Comparison of ENCODE assay signal across 1 cellular context in genomic region chr12:69359531-69360347, GRCh38.
TF ChIP-seq lines count a peak whose summit lies in the region.

Gene YEATS4, plus strand, starts transcription at chr12:69359743. Its CDS starts 230 bp downstream, at chr12:69359973.

TF ChIP-seq in K562, 482 proteins besides CTCF, POLR2A, EP300 and RAD21 (continued from another document and continues in another):
- TF ChIP-seq ZBTB12 (CRISPR knock-in tag; IDR thresholded peaks at IDR 0.05), result no peak
- peak; percentile 89 for TF ChIP-seq RBBP5 (IDR thresholded peaks at IDR 0.05; ENCODE audit: borderline replicate concordance, insufficient read depth, low read length, poor library complexity, severe bottlenecking)
- TF ChIP-seq ZBTB49 (CRISPR knock-in tag; IDR thresholded peaks at IDR 0.05; ENCODE audit: borderline replicate concordance), result 0 out of 2 replicates have a peak, but pooled peaks have one; percentile 75
- TF ChIP-seq NFIC (IDR thresholded peaks at IDR 0.05), result peak; percentile 7; the same call in 1 of the 2 replicates
- TF ChIP-seq HOMEZ (CRISPR knock-in tag; IDR thresholded peaks at IDR 0.05), result no peak
- peak; percentile 42; the same call in 1 of the 2 replicates for TF ChIP-seq RNF2 (IDR thresholded peaks at IDR 0.05)
- TF ChIP-seq ZNF644 (tag; IDR thresholded peaks at IDR 0.05; ENCODE audit: low read depth), result 0 out of 2 replicates have a peak, but pooled peaks have one; percentile 25
- TF ChIP-seq ELF2 (CRISPR knock-in tag; IDR thresholded peaks at IDR 0.05), result no peak
- peak; percentile 75 for TF ChIP-seq TAF9B (IDR thresholded peaks at IDR 0.05; ENCODE audit: partially characterized antibody)
- no peak for TF ChIP-seq DNMT1 (IDR thresholded peaks at IDR 0.05)
- no peak for TF ChIP-seq NCOR1 (IDR thresholded peaks at IDR 0.05)
- no peak for TF ChIP-seq NCOA2 (IDR thresholded peaks at IDR 0.05; ENCODE audit: partially characterized antibody in 2 of 2)
- TF ChIP-seq IRF1 (CRISPR knock-in tag; IDR thresholded peaks at IDR 0.05; ENCODE audit: borderline replicate concordance), result no peak
- TF ChIP-seq ZBTB11 (CRISPR knock-in tag; IDR thresholded peaks at IDR 0.05), result no peak
- 0 out of 2 replicates have a peak, but pooled peaks have one; percentile 57 for TF ChIP-seq ZBTB1 (CRISPR knock-in tag; IDR thresholded peaks at IDR 0.05; ENCODE audit: borderline replicate concordance, low read depth)
- TF ChIP-seq ZNF311 (CRISPR knock-in tag; IDR thresholded peaks at IDR 0.05), result no peak
- no peak; the same call in 1 of the 2 replicates for TF ChIP-seq BRD4 (IDR thresholded peaks at IDR 0.05)
- peak; percentile 67 for TF ChIP-seq MYC (IDR thresholded peaks at IDR 0.05; ENCODE audit: low read depth, low read length)
- peak; percentile 87 for TF ChIP-seq MYC (CRISPR knock-in tag; IDR thresholded peaks at IDR 0.05; ENCODE audit: borderline replicate concordance, low read depth)
- peak; percentile 96 for TF ChIP-seq E2F3 (CRISPR knock-in tag; IDR thresholded peaks at IDR 0.05)
- TF ChIP-seq POLR2AphosphoS2 (IDR thresholded peaks at IDR 0.05; ENCODE audit: low read length), result no peak
- TF ChIP-seq CXXC5 (CRISPR knock-in tag; IDR thresholded peaks at IDR 0.05), result peak; percentile 82
- no peak for TF ChIP-seq CTCFL (IDR thresholded peaks at IDR 0.05; ENCODE audit: borderline replicate concordance, insufficient read depth, low read depth, low read length, poor library complexity, severe bottlenecking)
- TF ChIP-seq FOS (IDR thresholded peaks at IDR 0.05; ENCODE audit: extremely low read depth, insufficient read length), result no peak
- TF ChIP-seq GABPB1 (CRISPR knock-in tag; IDR thresholded peaks at IDR 0.05), result peak; percentile 82
- peak; percentile 27; the same call in 1 of the 2 replicates for TF ChIP-seq ZNF316 (IDR thresholded peaks at IDR 0.05)
- peak; percentile 92 for TF ChIP-seq AFF4 (CRISPR knock-in tag; IDR thresholded peaks at IDR 0.05)
- peak in 1 of 2 experiments; percentile 35; a peak in 1 of 4 replicates for TF ChIP-seq KDM4B (IDR thresholded peaks at IDR 0.05; ENCODE audit: borderline replicate concordance in 2 of 2, low read depth in 1 of 2)
- TF ChIP-seq ZNF583 (CRISPR knock-in tag; IDR thresholded peaks at IDR 0.05), result no peak
- TF ChIP-seq ZMIZ1 (IDR thresholded peaks at IDR 0.05; ENCODE audit: low read depth in 2 of 2, low read length in 2 of 2), result peak in 1 of 2 experiments; percentile 36; a peak in 1 of 4 replicates
- peak; percentile 68 for TF ChIP-seq GTF2B (IDR thresholded peaks at IDR 0.05; ENCODE audit: extremely low read depth, insufficient read length)
- peak; percentile 85 for TF ChIP-seq CC2D1A (IDR thresholded peaks at IDR 0.05)
- TF ChIP-seq FOXM1 (IDR thresholded peaks at IDR 0.05; ENCODE audit: low read depth), result peak; percentile 83
- peak; percentile 85; the same call in 1 of the 2 replicates for TF ChIP-seq FOXM1 (CRISPR knock-in tag; IDR thresholded peaks at IDR 0.05; ENCODE audit: low read depth)
- TF ChIP-seq FOSL1 (tag; conservative IDR thresholded peaks at IDR 0.05), result 0 out of 2 replicates have a peak, but pooled peaks have one; percentile 24
- TF ChIP-seq BRF2 (IDR thresholded peaks at IDR 0.05; ENCODE audit: borderline replicate concordance, insufficient read depth, insufficient read length), result no peak
